In the genomic region with DNA sequence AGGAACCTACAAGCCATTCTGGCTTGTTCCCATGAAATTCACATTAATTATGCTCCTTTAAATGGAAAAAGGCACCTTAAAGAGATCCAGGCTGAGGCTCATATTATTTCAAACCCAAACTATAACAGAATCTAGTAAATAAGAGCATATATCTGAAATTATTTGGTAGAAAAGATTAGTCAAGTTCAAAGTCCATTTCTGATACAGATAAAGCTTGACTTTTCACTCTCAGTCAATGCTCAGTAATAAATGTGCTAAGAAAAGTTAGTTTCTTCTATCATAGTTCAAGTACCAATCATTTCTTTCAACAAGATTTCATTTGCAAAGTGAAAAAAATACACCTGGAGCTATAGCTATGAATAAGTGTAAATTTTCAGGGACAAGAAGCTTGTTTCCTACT, we compare ENCODE assay signal across 25 cellular contexts.
DNase-seq lines count a peak whose midpoint lies in the region; ATAC-seq, FAIRE-seq and TF ChIP-seq lines count a peak whose summit lies in the region.
"Had no signal": no experiment of that assay in that cellular context is flagged by ENCODE, and none has a peak within 500 bp of the region (broad histone marks: within the 10 kb centered on the region; RNA-seq: fewer than 3 reads in every experiment).

No MANE protein-coding gene starts in this region.

- no peak overlapping the region for H3K4me3 Mint-ChIP-seq in mesothelial cell of epicardium
- H3K4me3 Mint-ChIP-seq: CD14-positive monocyte; CD4-positive, alpha-beta T cell; CD8-positive, alpha-beta memory T cell had no signal

- ATAC-seq in right lobe of liver = no peak
- ATAC-seq: GM12878 had no signal

- no peak overlapping the region for H3K4me2 ChIP-seq in endothelial cell of umbilical vein (ENCODE audit: insufficient read depth, low read length)
- no peak overlapping the region for H3K4me2 ChIP-seq in SK-N-SH
- H3K4me2 ChIP-seq: BLaER1 treated with 17β-estradiol and CSF1 and Interleukin-3, amounts not matched to agents 10 nM and 100 nM had no signal

- TF ChIP-seq CTCF in liver (IDR thresholded peaks at IDR 0.05; ENCODE audit: low read depth, low read length, missing input control) (no peak), right lobe of liver (IDR thresholded peaks at IDR 0.05) (no peak), endothelial cell of umbilical vein (IDR thresholded peaks at IDR 0.05; ENCODE audit: extremely low read depth in 1 of 2, insufficient read depth in 1 of 2, low read depth in 1 of 2, low read length in 2 of 2) (no peak), mesothelial cell of epicardium (IDR thresholded peaks at IDR 0.05; ENCODE audit: unreplicated experiment) (no peak), SK-N-SH (IDR thresholded peaks at IDR 0.05) (no peak), dorsolateral prefrontal cortex (IDR thresholded peaks at IDR 0.05 in 54 of 56, conservative IDR thresholded peaks at IDR 0.05 in 2 of 56; ENCODE audit: low read depth in 1 of 56, partially characterized antibody in 56 of 56) (no peak)

- H3K9me3 Mint-ChIP-seq in mesothelial cell of epicardium = peaks cover 3% of the 10 kb centered on the region

- intact Hi-C loops in right lobe of liver (cut with DNase I) = no loop called here
- intact Hi-C loops in endothelial cell of umbilical vein (cut with micrococcal nuclease) = no loop called here
- intact Hi-C loops in dorsolateral prefrontal cortex (cut with DNase I) = no loop called here

- DNase-seq in right lobe of liver (no peak), endothelial cell of umbilical vein (ENCODE audit: low read depth, low spot score) (no peak), mesothelial cell of epicardium (ENCODE audit: low spot score in 2 of 2, unreplicated experiment in 2 of 2) (no peak), small intestine (peak; percentile 39), SK-N-SH (no peak), dorsolateral prefrontal cortex (no peak), NCI-H748 (lab: John Stamatoyannopoulos, UW; ENCODE audit: unreplicated experiment) (no peak)
- DNase-seq: BE2C; CD4-positive, alpha-beta T cell; CD8-positive, alpha-beta memory T cell; DMS 273 treated with DMSO at 0.1 percent for 48 hours; DMS79; EL; GDM1; GM23248; H7; HCEC 1CT had no signal

- POLR2A ChIA-PET in endothelial cell of umbilical vein (lab: Charles Lee) (no interaction called here), SK-N-SH (lab: Yijun Ruan, JAX) (interaction anchor here (0.6 kb wide), 1 partner anchor 1128 kb away, joined by 3 read pairs; no protein-coding TSS in a partner anchor)

- H3K36me3 ChIP-seq in liver (ENCODE audit: control insufficient read depth in 4 of 4, insufficient read depth in 3 of 4, low read depth in 1 of 4, low read length in 3 of 4) = peaks cover 0 to 6% (median 0%) of the 10 kb centered on the region in 4 donors
- H3K36me3 ChIP-seq in right lobe of liver = peaks cover 0 to 21% (median 0%) of the 10 kb centered on the region in 4 donors
- H3K36me3 ChIP-seq in endothelial cell of umbilical vein (ENCODE audit: control insufficient read depth in 2 of 2, extremely low read depth in 1 of 2, insufficient read depth in 2 of 2, low read length in 2 of 2) = peaks cover 11 to 36% of the 10 kb centered on the region in 2 experiments
- peaks cover 0 to 5% of the 10 kb centered on the region in 2 donors for H3K36me3 ChIP-seq in small intestine (ENCODE audit: control insufficient read depth in 2 of 2, insufficient read depth in 2 of 2, low read length in 2 of 2)
- H3K36me3 ChIP-seq in SK-N-SH (replicated peaks in 1 of 2; ENCODE audit: control insufficient read depth in 1 of 2, insufficient read depth in 2 of 2, low read length in 1 of 2) = peaks cover 25 to 85% of the 10 kb centered on the region in 2 experiments
- H3K36me3 ChIP-seq: BE2C had no signal

- H4K20me1 ChIP-seq in endothelial cell of umbilical vein (replicated peaks; ENCODE audit: control insufficient read depth, extremely low read depth, insufficient read depth, low read length) (no peaks in the 10 kb centered on the region), SK-N-SH (ENCODE audit: insufficient read depth) (peaks cover 3% of the 10 kb centered on the region; the same call in 1 of the 2 replicates)

- H3K9me3 ChIP-seq in liver (ENCODE audit: control insufficient read depth in 4 of 4, low read length in 3 of 4) = no peaks in the 10 kb centered on the region
- H3K9me3 ChIP-seq in right lobe of liver = no peaks in the 10 kb centered on the region
- no peaks in the 10 kb centered on the region for H3K9me3 ChIP-seq in endothelial cell of umbilical vein (replicated peaks; ENCODE audit: control insufficient read depth, insufficient read depth, low read length)
- no peaks in the 10 kb centered on the region for H3K9me3 ChIP-seq in small intestine (ENCODE audit: control insufficient read depth, low read depth)
- H3K9me3 ChIP-seq in SK-N-SH = no peaks in the 10 kb centered on the region
- H3K9me3 ChIP-seq: BE2C had no signal

- no peaks in the 10 kb centered on the region for H3K27me3 Mint-ChIP-seq in mesothelial cell of epicardium (ENCODE audit: low read depth)
- H3K27me3 Mint-ChIP-seq: CD4-positive, alpha-beta T cell; CD8-positive, alpha-beta memory T cell had no signal

- H3K27ac ChIP-seq in liver (ENCODE audit: low read depth in 1 of 2, low read length in 2 of 2) (no peak overlapping the region), right lobe of liver (no peak overlapping the region), endothelial cell of umbilical vein (ENCODE audit: insufficient read depth, low read depth, low read length) (no peak overlapping the region), small intestine (ENCODE audit: low read depth in 1 of 2, low read length in 1 of 2) (no peak overlapping the region), SK-N-SH (ENCODE audit: low read depth in 2 of 2, low read length in 1 of 2) (no peak overlapping the region), dorsolateral prefrontal cortex (no peak overlapping the region)
- H3K27ac ChIP-seq: 22Rv1; BLaER1 treated with 17β-estradiol and CSF1 and Interleukin-3, amounts not matched to agents 10 nM and 100 nM; GM23248 had no signal

- H3K4me1 Mint-ChIP-seq in mesothelial cell of epicardium = no peaks in the 10 kb centered on the region
- H3K4me1 Mint-ChIP-seq: CD14-positive monocyte had no signal

- dilution Hi-C loops in endothelial cell of umbilical vein (cut with MboI; ENCODE audit: extremely low pct_ligation_motif_present, low sequenced_read_pairs) = no loop called here

- H3K36me3 Mint-ChIP-seq in mesothelial cell of epicardium = peaks cover 21% of the 10 kb centered on the region

- no peak overlapping the region for H3K4me3 ChIP-seq in liver (ENCODE audit: low read depth in 1 of 3, low read length in 3 of 3)
- no peak overlapping the region for H3K4me3 ChIP-seq in right lobe of liver
- H3K4me3 ChIP-seq in endothelial cell of umbilical vein (replicated peaks in 1 of 3; ENCODE audit: insufficient read depth in 1 of 3, low read depth in 1 of 3, low read length in 3 of 3) = no peak overlapping the region
- no peak overlapping the region for H3K4me3 ChIP-seq in small intestine (ENCODE audit: low read depth in 1 of 2, low read length in 2 of 2)
- H3K4me3 ChIP-seq in SK-N-SH (ENCODE audit: low read depth in 2 of 2, low read length in 1 of 2) = no peak overlapping the region
- H3K4me3 ChIP-seq in dorsolateral prefrontal cortex = no peak overlapping the region
- H3K4me3 ChIP-seq: BLaER1 treated with 17β-estradiol and CSF1 and Interleukin-3, amounts not matched to agents 10 nM and 100 nM; GM12878; GM23248 had no signal

- H3K9ac ChIP-seq in liver (ENCODE audit: low read depth in 1 of 2, low read length in 2 of 2) = no peak overlapping the region
- no peak overlapping the region for H3K9ac ChIP-seq in endothelial cell of umbilical vein (replicated peaks; ENCODE audit: extremely low read depth, insufficient read depth, low read length)
- no peak overlapping the region for H3K9ac ChIP-seq in SK-N-SH
- H3K9ac ChIP-seq: BLaER1 treated with 17β-estradiol and CSF1 and Interleukin-3, amounts not matched to agents 10 nM and 100 nM; GM23248 had no signal

- H3K4me1 ChIP-seq in liver (ENCODE audit: control insufficient read depth in 4 of 4, insufficient read depth in 4 of 4, low read length in 3 of 4) (peaks cover 0 to 4% (median 0%) of the 10 kb centered on the region in 4 donors), right lobe of liver (no peaks in the 10 kb centered on the region), endothelial cell of umbilical vein (ENCODE audit: control insufficient read depth, extremely low read depth, insufficient read depth, low read length) (no peaks in the 10 kb centered on the region), small intestine (ENCODE audit: control insufficient read depth in 2 of 2, insufficient read depth in 1 of 2, low read depth in 1 of 2, low read length in 1 of 2) (peaks cover 0 to 4% of the 10 kb centered on the region in 2 donors), SK-N-SH (ENCODE audit: control insufficient read depth in 1 of 2, insufficient read depth in 2 of 2, low read depth in 1 of 2, low read length in 1 of 2) (no peaks in the 10 kb centered on the region)
- H3K4me1 ChIP-seq: BE2C had no signal

- no peak for TF ChIP-seq EP300 in SK-N-SH (IDR thresholded peaks at IDR 0.05; ENCODE audit: borderline replicate concordance in 1 of 2, low read depth in 1 of 2, low read length in 1 of 2)

- CTCF ChIA-PET in endothelial cell of umbilical vein (lab: Charles Lee) = interaction anchor here (0.5 kb wide), 1 partner anchor 75 kb away, joined by 4 read pairs; no protein-coding TSS in a partner anchor
- CTCF ChIA-PET in SK-N-SH (lab: Yijun Ruan, JAX) = no interaction called here

- H3K27ac Mint-ChIP-seq in mesothelial cell of epicardium = peak overlapping the region; percentile 18
- H3K27ac Mint-ChIP-seq: CD4-positive, alpha-beta T cell; CD8-positive, alpha-beta memory T cell had no signal

- TF ChIP-seq RAD21 in liver (IDR thresholded peaks at IDR 0.05) = no peak
- TF ChIP-seq RAD21 in SK-N-SH (IDR thresholded peaks at IDR 0.05; ENCODE audit: low read length) = no peak

- H3K79me2 ChIP-seq in endothelial cell of umbilical vein (ENCODE audit: control insufficient read depth, insufficient read depth, low read length) (no peaks in the 10 kb centered on the region), SK-N-SH (ENCODE audit: insufficient read depth) (peaks cover 39% of the 10 kb centered on the region; the same call in 1 of the 2 replicates)

- H3K9me1 ChIP-seq in endothelial cell of umbilical vein (replicated peaks; ENCODE audit: control insufficient read depth, extremely low read depth, insufficient read depth, low read length) = no peaks in the 10 kb centered on the region

- no peaks in the 10 kb centered on the region for H3K9me2 ChIP-seq in SK-N-SH

- H2AFZ ChIP-seq in endothelial cell of umbilical vein (ENCODE audit: low read depth, low read length) = no peak overlapping the region
- no peak overlapping the region for H2AFZ ChIP-seq in SK-N-SH (ENCODE audit: low read depth)
- H2AFZ ChIP-seq: GM23248 had no signal

- TF ChIP-seq POLR2A in right lobe of liver (IDR thresholded peaks at IDR 0.05) (no peak), endothelial cell of umbilical vein (IDR thresholded peaks at IDR 0.05; ENCODE audit: low read depth, low read length) (no peak)

- H3F3A ChIP-seq in SK-N-SH (replicated peaks; ENCODE audit: insufficient read depth) = peaks cover 25% of the 10 kb centered on the region

- no peaks in the 10 kb centered on the region for H3K27me3 ChIP-seq in liver (ENCODE audit: control insufficient read depth in 4 of 4, insufficient read depth in 4 of 4, low read length in 3 of 4)
- H3K27me3 ChIP-seq in right lobe of liver = no peaks in the 10 kb centered on the region
- no peaks in the 10 kb centered on the region for H3K27me3 ChIP-seq in endothelial cell of umbilical vein (ENCODE audit: control insufficient read depth in 2 of 2, insufficient read depth in 2 of 2, low read length in 2 of 2)
- no peaks in the 10 kb centered on the region for H3K27me3 ChIP-seq in small intestine (ENCODE audit: control insufficient read depth in 2 of 2, insufficient read depth in 2 of 2, low read length in 2 of 2)
- no peaks in the 10 kb centered on the region for H3K27me3 ChIP-seq in SK-N-SH (ENCODE audit: insufficient read depth)
- no peaks in the 10 kb centered on the region for H3K27me3 ChIP-seq in dorsolateral prefrontal cortex
- H3K27me3 ChIP-seq: BE2C; BLaER1 treated with 17β-estradiol and CSF1 and Interleukin-3, amounts not matched to agents 10 nM and 100 nM had no signal

- no TSS peak for BruUV-seq in endothelial cell of umbilical vein (replicated peaks; lab: Mats Ljungman, UMichigan)

- FAIRE-seq in endothelial cell of umbilical vein (lab: Jason Lieb, UNC) (peak; percentile 31), small intestine (lab: Jason Lieb, UNC) (no peak)
- FAIRE-seq: A204.1, GM12878, GM19239, H1 had no signal
